1 cellular context compared by ENCODE assay signal in the genomic region with DNA sequence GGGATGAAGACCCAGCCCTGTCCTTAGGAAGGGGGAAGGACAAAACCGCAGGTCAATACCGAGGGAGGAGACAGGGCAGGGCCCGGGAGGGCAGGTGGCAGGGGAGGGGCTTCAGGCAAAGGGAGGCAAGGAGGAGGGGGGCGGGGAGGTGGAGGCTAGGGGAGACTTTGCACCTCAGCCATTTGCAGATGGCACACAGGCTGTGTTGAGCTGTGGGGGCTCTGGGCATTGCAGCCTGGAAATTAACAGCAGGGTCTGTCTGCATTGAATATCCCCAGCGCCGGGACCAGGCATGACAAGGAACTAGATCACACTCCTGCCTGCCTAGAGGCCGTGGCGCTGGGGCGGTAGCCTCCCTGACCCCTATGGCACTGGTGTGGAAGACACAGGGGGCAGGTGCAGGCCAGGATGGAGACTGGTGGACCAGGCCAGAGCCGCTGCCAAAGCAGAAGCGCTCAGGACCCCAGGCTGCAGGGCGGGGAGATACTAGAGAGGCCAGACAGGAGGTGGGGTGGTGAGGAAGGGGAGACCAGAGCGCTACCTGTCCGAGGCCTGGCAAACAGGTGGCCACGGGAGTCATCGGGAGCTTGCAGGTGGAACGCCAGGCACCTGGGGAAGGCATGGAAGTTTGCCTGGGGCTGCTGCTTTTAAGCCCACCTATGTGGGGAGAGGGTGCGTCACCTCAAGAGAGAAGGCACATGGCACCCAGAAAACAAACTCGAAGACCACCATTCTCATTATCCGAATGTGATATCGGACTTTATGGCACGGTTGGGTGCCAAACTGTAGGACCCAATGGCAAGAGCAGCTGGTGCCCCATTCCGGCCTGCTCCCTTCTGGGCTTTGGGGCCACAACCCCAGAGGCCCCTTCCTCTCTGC.
TF ChIP-seq lines count a peak whose summit lies in the region.

No MANE protein-coding gene starts in this region.

TF ChIP-seq in WTC11, 78 proteins besides CTCF, POLR2A, EP300 and RAD21:
- TF ChIP-seq, protein P1, sequence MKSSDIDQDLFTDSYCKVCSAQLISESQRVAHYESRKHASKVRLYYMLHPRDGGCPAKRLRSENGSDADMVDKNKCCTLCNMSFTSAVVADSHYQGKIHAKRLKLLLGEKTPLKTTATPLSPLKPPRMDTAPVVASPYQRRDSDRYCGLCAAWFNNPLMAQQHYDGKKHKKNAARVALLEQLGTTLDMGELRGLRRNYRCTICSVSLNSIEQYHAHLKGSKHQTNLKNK (CRISPR knock-in tag; IDR thresholded peaks at IDR 0.05) = no peak
- TF ChIP-seq JAZF1 (CRISPR knock-in tag; IDR thresholded peaks at IDR 0.05) (no peak), GRHL2 (CRISPR knock-in tag; IDR thresholded peaks at IDR 0.05; ENCODE audit: insufficient replicate concordance, severe bottlenecking) (no peak), TEAD1 (CRISPR knock-in tag; IDR thresholded peaks at IDR 0.05) (no peak), NR3C1 (CRISPR knock-in tag; conservative IDR thresholded peaks at IDR 0.05; ENCODE audit: low read depth) (no peak), NFATC4 (CRISPR knock-in tag; IDR thresholded peaks at IDR 0.05) (peak; percentile 48; the same call in 1 of the 2 replicates), SOX15 (CRISPR knock-in tag; IDR thresholded peaks at IDR 0.05) (no peak), NFE2L1 (CRISPR knock-in tag; IDR thresholded peaks at IDR 0.05) (no peak), ESRRA (CRISPR knock-in tag; IDR thresholded peaks at IDR 0.05; ENCODE audit: borderline replicate concordance) (no peak), ZNF671 (CRISPR knock-in tag; IDR thresholded peaks at IDR 0.05) (no peak), GTF2I (CRISPR knock-in tag; conservative IDR thresholded peaks at IDR 0.05) (no peak), ZNF281 (CRISPR knock-in tag; IDR thresholded peaks at IDR 0.05) (no peak), SMAD3 (CRISPR knock-in tag; IDR thresholded peaks at IDR 0.05; ENCODE audit: borderline replicate concordance) (no peak), EMX1 (CRISPR knock-in tag; IDR thresholded peaks at IDR 0.05) (0 out of 2 replicates have a peak, but pooled peaks have one; percentile 12)
- TF ChIP-seq, protein P2, sequence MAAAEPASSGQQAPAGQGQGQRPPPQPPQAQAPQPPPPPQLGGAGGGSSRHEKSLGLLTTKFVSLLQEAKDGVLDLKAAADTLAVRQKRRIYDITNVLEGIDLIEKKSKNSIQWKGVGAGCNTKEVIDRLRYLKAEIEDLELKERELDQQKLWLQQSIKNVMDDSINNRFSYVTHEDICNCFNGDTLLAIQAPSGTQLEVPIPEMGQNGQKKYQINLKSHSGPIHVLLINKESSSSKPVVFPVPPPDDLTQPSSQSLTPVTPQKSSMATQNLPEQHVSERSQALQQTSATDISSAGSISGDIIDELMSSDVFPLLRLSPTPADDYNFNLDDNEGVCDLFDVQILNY (CRISPR knock-in tag; IDR thresholded peaks at IDR 0.05) = no peak
